Comparison of ENCODE assay signal across 19 cellular contexts in the genomic region with DNA sequence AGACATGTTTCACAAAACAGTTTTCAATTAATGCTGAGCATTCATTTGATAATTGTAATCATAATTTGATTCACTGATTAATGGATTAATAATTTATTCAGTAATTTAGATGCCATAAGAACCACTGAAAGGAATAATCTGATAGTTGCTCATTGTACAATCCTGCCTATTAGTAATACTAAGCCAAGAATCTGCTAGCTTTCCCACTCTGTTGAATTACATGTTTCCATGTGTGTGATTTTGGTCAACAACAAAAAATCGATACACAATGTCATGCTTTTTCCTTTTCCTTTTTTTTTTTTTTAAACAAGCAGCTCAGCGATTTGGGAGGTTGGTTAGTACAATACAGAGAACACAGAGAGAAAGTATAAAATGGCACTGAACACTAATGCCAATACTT. TPM values are rescaled to one million over a fixed set of nuclear protein-coding genes. Genes with fewer than 3 reads are reported as not detected.
DNase-seq lines count a peak whose midpoint lies in the region; ATAC-seq, FAIRE-seq and TF ChIP-seq lines count a peak whose summit lies in the region.
"Had no signal": no experiment of that assay in that cellular context is flagged by ENCODE, and none has a peak within 500 bp of the region (broad histone marks: within the 10 kb centered on the region; RNA-seq: fewer than 3 reads in every experiment).

No MANE protein-coding gene starts in this region.

- DNase-seq in HCT116 (ENCODE audit: low read depth, low spot score) (no peak), K562 (ENCODE audit: extremely low read depth in 1 of 4, low spot score in 3 of 4) (no peak), pancreas (no peak), WERI-Rb-1 (no peak), PC-9 (no peak)
- DNase-seq in activated CD8-positive, alpha-beta memory T cell treated with anti-CD3 and anti-CD28 coated beads, Interleukin-2, amount 10 ng/mL, durations not matched to agents 7 days and 5 days: no peak
- DNase-seq: Caco-2; CD4-positive, CD25-positive, alpha-beta regulatory T cell; CD8-positive, alpha-beta T cell; DMS153; DND-41; GM23248; H7; HCEC 1CT had no signal

- H3K4me3 ChIP-seq in HCT116 (replicated peaks in 1 of 2; ENCODE audit: low read depth in 1 of 2, low read length in 2 of 2) (no peak overlapping the region), K562 (no peak overlapping the region), pancreas (no peak overlapping the region), WERI-Rb-1 (ENCODE audit: low read depth, low read length) (no peak overlapping the region), PC-9 (no peak overlapping the region)
- H3K4me3 ChIP-seq: BLaER1, GM23248 had no signal

- CTCF ChIA-PET in HCT116 (lab: Charles Lee) (no interaction called here), K562 (lab: Yijun Ruan, JAX; ENCODE audit: low intra/inter-chr PET ratio) (no interaction called here), PC-9 (lab: Charles Lee) (no interaction called here)
- CTCF ChIA-PET in activated CD8-positive, alpha-beta memory T cell treated with anti-CD3 and anti-CD28 coated beads, Interleukin-2, amount 10 ng/mL, durations not matched to agents 7 days and 5 days (lab: Charles Lee): interaction anchor here (0.8 kb wide), 1 partner anchor 51 kb away, joined by 3 read pairs; no protein-coding TSS in a partner anchor

- no peak for TF ChIP-seq EP300 in K562 (IDR thresholded peaks at IDR 0.05; ENCODE audit: low read length)

- no peaks in the 10 kb centered on the region; the same call in 1 of the 2 replicates for H3K79me2 ChIP-seq in HCT116 (ENCODE audit: insufficient read depth, low read length)
- H3K79me2 ChIP-seq in K562 (ENCODE audit: control insufficient read depth, insufficient read depth, low read length): no peaks in the 10 kb centered on the region
- no peaks in the 10 kb centered on the region for H3K79me2 ChIP-seq in PC-9 (ENCODE audit: low read depth)

- no peak for TF ChIP-seq CTCF in HCT116 (IDR thresholded peaks at IDR 0.05 in 2 of 3, conservative IDR thresholded peaks at IDR 0.05 in 1 of 3; ENCODE audit: borderline replicate concordance in 1 of 3, insufficient read depth in 1 of 3, low read depth in 2 of 3, low read length in 2 of 3)
- no peak for TF ChIP-seq CTCF in K562 (IDR thresholded peaks at IDR 0.05 in 2 of 3, conservative IDR thresholded peaks at IDR 0.05 in 1 of 3; ENCODE audit: insufficient read depth in 2 of 3, low read depth in 1 of 3, low read length in 3 of 3)
- TF ChIP-seq CTCF in pancreas (IDR thresholded peaks at IDR 0.05): no peak
- no peak for TF ChIP-seq CTCF in WERI-Rb-1 (IDR thresholded peaks at IDR 0.05; ENCODE audit: low read depth, low read length)
- TF ChIP-seq CTCF in PC-9 (conservative IDR thresholded peaks at IDR 0.05): no peak

- ATAC-seq in HCT116: no peak
- ATAC-seq in K562: no peak
- ATAC-seq in pancreas: peak; percentile 53 to 84 (median 74)
- ATAC-seq in activated CD8-positive, alpha-beta memory T cell treated with anti-CD3 and anti-CD28 coated beads, Interleukin-2, amount 10 ng/mL, durations not matched to agents 7 days and 5 days: no peak
- ATAC-seq: CD8-positive, alpha-beta T cell had no signal

- H3K27me3 ChIP-seq in HCT116 (ENCODE audit: insufficient read depth, low read length): no peaks in the 10 kb centered on the region
- H3K27me3 ChIP-seq in K562 (ENCODE audit: control insufficient read depth in 2 of 2, insufficient read depth in 2 of 2, low read length in 2 of 2): no peaks in the 10 kb centered on the region
- H3K27me3 ChIP-seq in pancreas: no peaks in the 10 kb centered on the region
- H3K27me3 ChIP-seq in WERI-Rb-1 (ENCODE audit: insufficient read depth, low read depth, severe bottlenecking): no peaks in the 10 kb centered on the region
- no peaks in the 10 kb centered on the region for H3K27me3 ChIP-seq in PC-9 (ENCODE audit: insufficient read depth, low read depth)
- H3K27me3 ChIP-seq: BLaER1 had no signal

- 100% methylated on average over 2 of the region's 2 CpGs for WGBS in K562 (ENCODE audit: insufficient coverage, low coverage, missing lambda C conversion rate)
- 36 to 38% methylated on average over 2 of the region's 2 CpGs for WGBS in pancreas, 2 donors

- in situ Hi-C loops in K562 (cut with MboI): no loop called here

- POLR2A ChIA-PET in HCT116 (lab: Charles Lee) (no interaction called here), K562 (lab: Yijun Ruan, JAX) (no interaction called here), PC-9 (lab: Charles Lee; ENCODE audit: unreplicated experiment) (no interaction called here)

- intact Hi-C loops in HCT116 (cut with micrococcal nuclease) (no loop called here), K562 (cut with micrococcal nuclease) (no loop called here), pancreas (cut with DNase I) (no loop called here), PC-9 (cut with micrococcal nuclease; ENCODE audit: unreplicated experiment) (no loop called here)

- TSS peak; percentile 14 for BruUV-seq in HCT116 (replicated peaks; lab: Mats Ljungman, UMichigan)
- no TSS peak for BruUV-seq in K562 (replicated peaks; lab: Mats Ljungman, UMichigan)
- BruUV-seq in PC-9 (replicated peaks; lab: Mats Ljungman, UMichigan): no TSS peak

- 0 out of 2 replicates have a peak, but pooled peaks cover 4% of the 10 kb centered on the region for H4K20me1 ChIP-seq in HCT116 (ENCODE audit: insufficient read depth)
- H4K20me1 ChIP-seq in K562 (replicated peaks; ENCODE audit: control insufficient read depth, insufficient read depth, low read length): no peaks in the 10 kb centered on the region
- H4K20me1 ChIP-seq in PC-9 (ENCODE audit: insufficient read depth): peaks cover 2% of the 10 kb centered on the region; the same call in 1 of the 2 replicates

- H3K9me1 ChIP-seq in K562 (ENCODE audit: control insufficient read depth, insufficient read depth, low read length): no peaks in the 10 kb centered on the region

- H3F3A ChIP-seq in PC-9 (ENCODE audit: insufficient read depth, low read depth): no peaks in the 10 kb centered on the region

- no peaks in the 10 kb centered on the region for H3K27me3 Mint-ChIP-seq in activated CD8-positive, alpha-beta memory T cell treated with anti-CD3 and anti-CD28 coated beads, Interleukin-2, amount 10 ng/mL, durations not matched to agents 7 days and 5 days
- H3K27me3 Mint-ChIP-seq: B cell; CD4-positive, CD25-positive, alpha-beta regulatory T cell had no signal

- no peak overlapping the region for H3K27ac Mint-ChIP-seq in activated CD8-positive, alpha-beta memory T cell treated with anti-CD3 and anti-CD28 coated beads, Interleukin-2, amount 10 ng/mL, durations not matched to agents 7 days and 5 days
- H3K27ac Mint-ChIP-seq: B cell; CD8-positive, alpha-beta T cell had no signal

- H3K27ac ChIP-seq in HCT116 (ENCODE audit: low read depth, low read length): no peak overlapping the region
- no peak overlapping the region for H3K27ac ChIP-seq in K562 (ENCODE audit: extremely low read depth, low read depth, low read length)
- no peak overlapping the region for H3K27ac ChIP-seq in pancreas
- no peak overlapping the region for H3K27ac ChIP-seq in WERI-Rb-1
- H3K27ac ChIP-seq in PC-9: no peak overlapping the region
- H3K27ac ChIP-seq: BLaER1, C4-2B, GM23248 had no signal

- no peaks in the 10 kb centered on the region for H3K9me3 ChIP-seq in HCT116 (ENCODE audit: control insufficient read depth in 1 of 2, insufficient read depth in 1 of 2, low read depth in 1 of 2, low read length in 2 of 2)
- H3K9me3 ChIP-seq in K562 (replicated peaks; ENCODE audit: control insufficient read depth, insufficient read depth, low read depth, low read length): no peaks in the 10 kb centered on the region
- no peaks in the 10 kb centered on the region for H3K9me3 ChIP-seq in pancreas
- no peaks in the 10 kb centered on the region for H3K9me3 ChIP-seq in WERI-Rb-1 (ENCODE audit: severe bottlenecking)
- H3K9me3 ChIP-seq in PC-9 (ENCODE audit: insufficient read depth, low read depth): no peaks in the 10 kb centered on the region
- H3K9me3 ChIP-seq: BLaER1, Caco-2 had no signal

- no peak overlapping the region for H3K4me3 Mint-ChIP-seq in activated CD8-positive, alpha-beta memory T cell treated with anti-CD3 and anti-CD28 coated beads, Interleukin-2, amount 10 ng/mL, durations not matched to agents 7 days and 5 days
- H3K4me3 Mint-ChIP-seq: B cell; CD4-positive, CD25-positive, alpha-beta regulatory T cell; CD8-positive, alpha-beta T cell had no signal

- H3K36me3 ChIP-seq in HCT116 (ENCODE audit: control insufficient read depth in 1 of 2, insufficient read depth in 2 of 2, low read length in 2 of 2) (peaks cover 11 to 15% of the 10 kb centered on the region in 2 experiments), K562 (ENCODE audit: control insufficient read depth, insufficient read depth, low read length) (peaks cover 58% of the 10 kb centered on the region), pancreas (no peaks in the 10 kb centered on the region), WERI-Rb-1 (peaks cover 32% of the 10 kb centered on the region), PC-9 (ENCODE audit: low read depth) (0 out of 2 replicates have a peak, but pooled peaks cover 3% of the 10 kb centered on the region)

- RAD21 ChIA-PET in HCT116 (lab: Charles Lee; ENCODE audit: low non-redundant PET in 1 of 2, low total read pairs in 2 of 2, uncharacterized antibody in 2 of 2, unreplicated experiment in 2 of 2): no interaction called here

- H2AFZ ChIP-seq in HCT116 (ENCODE audit: low read depth, low read length, poor library complexity, severe bottlenecking) (no peak overlapping the region), K562 (ENCODE audit: low read depth, low read length) (no peak overlapping the region), PC-9 (no peak overlapping the region)
- H2AFZ ChIP-seq: GM23248 had no signal

- TF ChIP-seq RAD21 in HCT116 (IDR thresholded peaks at IDR 0.05; ENCODE audit: low read depth) (no peak), K562 (CRISPR knock-in tag; conservative IDR thresholded peaks at IDR 0.05 in 1 of 2, IDR thresholded peaks at IDR 0.05 in 1 of 2) (no peak)

- H3K4me1 Mint-ChIP-seq in activated CD8-positive, alpha-beta memory T cell treated with anti-CD3 and anti-CD28 coated beads, Interleukin-2, amount 10 ng/mL, durations not matched to agents 7 days and 5 days: peaks cover 2% of the 10 kb centered on the region

- H3K9me3 Mint-ChIP-seq in activated CD8-positive, alpha-beta memory T cell treated with anti-CD3 and anti-CD28 coated beads, Interleukin-2, amount 10 ng/mL, durations not matched to agents 7 days and 5 days (ENCODE audit: low read depth): no peaks in the 10 kb centered on the region
- H3K9me3 Mint-ChIP-seq: CD4-positive, CD25-positive, alpha-beta regulatory T cell; CD8-positive, alpha-beta T cell had no signal

- H3K4me2 ChIP-seq in HCT116 (ENCODE audit: low read length) (no peak overlapping the region), K562 (ENCODE audit: insufficient read depth, low read length) (no peak overlapping the region), PC-9 (no peak overlapping the region)
- H3K4me2 ChIP-seq: BLaER1 had no signal

- H3K4me1 ChIP-seq in HCT116 (ENCODE audit: control insufficient read depth in 1 of 2, insufficient read depth in 2 of 2, low read length in 2 of 2) (peaks cover 0 to under 1% of the 10 kb centered on the region in 2 experiments; a peak in 1 of 4 replicates), K562 (replicated peaks in 1 of 2; ENCODE audit: control insufficient read depth in 2 of 2, insufficient read depth in 2 of 2, low read length in 2 of 2) (peaks cover 4 to 21% of the 10 kb centered on the region in 2 experiments; a peak in 3 of 5 replicates), pancreas (no peaks in the 10 kb centered on the region), PC-9 (replicated peaks; ENCODE audit: insufficient read depth) (no peaks in the 10 kb centered on the region)
- H3K4me1 ChIP-seq: BLaER1, Caco-2 had no signal

- H3K9ac ChIP-seq in HCT116 (ENCODE audit: low read length): no peak overlapping the region
- H3K9ac ChIP-seq in K562 (ENCODE audit: insufficient read depth in 1 of 2, low read depth in 2 of 2, low read length in 2 of 2): no peak overlapping the region
- H3K9ac ChIP-seq: BLaER1, GM23248 had no signal

- peaks cover 26% of the 10 kb centered on the region for H3K36me3 Mint-ChIP-seq in activated CD8-positive, alpha-beta memory T cell treated with anti-CD3 and anti-CD28 coated beads, Interleukin-2, amount 10 ng/mL, durations not matched to agents 7 days and 5 days

- H3K9me2 ChIP-seq in HCT116 (ENCODE audit: insufficient read depth) (no peaks in the 10 kb centered on the region), PC-9 (ENCODE audit: insufficient read depth) (no peaks in the 10 kb centered on the region)

- TF ChIP-seq POLR2A in HCT116 (IDR thresholded peaks at IDR 0.05; ENCODE audit: borderline replicate concordance, extremely low read depth, insufficient read depth, insufficient read length) (no peak), K562 (conservative IDR thresholded peaks at IDR 0.05) (no peak)

- FAIRE-seq in K562 (lab: Jason Lieb, UNC): no peak
- no peak for FAIRE-seq in pancreas (lab: Jason Lieb, UNC)
- FAIRE-seq: GM12892, H1 had no signal

RNA-seq across cellular contexts. Expression of a gene that starts 25.9 kb away (rescaled TPM):
- total RNA-seq in HCT116 (2021; ENCODE audit: unreplicated experiment): 74.4 TPM
- 21.5 and 25.1 TPM in 2 replicates for polyA plus RNA-seq in HCT116 (2012)
- total RNA-seq in K562 (2011; cell fraction: chromatin; rRNA removed; ENCODE audit: low replicate concordance): 74.2 and 178 TPM in 2 replicates
- total RNA-seq in K562 (2011; cell fraction: nucleolus; rRNA removed): 34.4 and 36.5 TPM in 2 replicates
- 75.4 and 160 TPM in 2 replicates for total RNA-seq in K562 (2011; cell fraction: nucleoplasm; rRNA removed)
- 117 and 132 TPM in 2 replicates for total RNA-seq in K562 (2014; rRNA removed)
- total RNA-seq in K562 (2014; rRNA removed; fragmentation: Illumina TruSeq; extraction: Trizol): 102 and 118 TPM in 2 replicates
- 76.1 and 101 TPM in 2 replicates for total RNA-seq in K562 (2015; rRNA removed; fragmentation: Illumina TruSeq; extraction: Trizol)
- 92.2 and 94.3 TPM in 2 replicates for total RNA-seq in K562 (2021)
- polyA plus RNA-seq in K562 (2011; rRNA removed): 65.1 and 71.1 TPM in 2 replicates
- polyA plus RNA-seq in K562 (2011; cell fraction: cytosol; rRNA removed): 22.9 and 43.5 TPM in 2 replicates
- 46.1 and 59.3 TPM in 2 replicates for polyA plus RNA-seq in K562 (2011; cell fraction: nucleus; rRNA removed)
- polyA plus RNA-seq in K562 (2012): 41.6 and 51.1 TPM in 2 replicates
- polyA plus RNA-seq in K562 (2014; fragmentation: Illumina TruSeq; extraction: Trizol): 85.4 and 88.4 TPM in 2 replicates
- polyA plus RNA-seq in K562 (2014; fragmentation: Nextera tagmentation; extraction: Ambion mirVana): 10 to 100 TPM; 16.3 to 16.9 TPM
- polyA plus RNA-seq in K562 (2014; rRNA removed): 74.8 and 75.6 TPM in 2 replicates
- 144 and 168 TPM in 2 replicates for polyA minus RNA-seq in K562 (2011; rRNA and poly(A)+ RNA removed)
- polyA minus RNA-seq in K562 (2011; cell fraction: cytosol; rRNA and poly(A)+ RNA removed): 50.1 and 63.7 TPM in 2 replicates
- 63.5 and 96.7 TPM in 2 replicates for polyA minus RNA-seq in K562 (2011; cell fraction: nucleus; rRNA and poly(A)+ RNA removed)
- total RNA-seq in pancreas: 10 to 100 TPM; 14.6 to 27.5 (median 18.4) TPM
- 1 to 10 TPM; 4.6 to 6.6 TPM for polyA plus RNA-seq in pancreas
- 10 to 100 TPM; 45.3 to 46.6 TPM for total RNA-seq in activated CD8-positive, alpha-beta memory T cell treated with anti-CD3 and anti-CD28 coated beads, Interleukin-2, amount 10 ng/mL, durations not matched to agents 7 days and 5 days
- total RNA-seq in PC-9 (2021): 36.1 and 47.5 TPM in 2 replicates

Comparison
In these comparisons a context has a peak if more than half of its experiments do, and no peak if none do; other contexts are left out.
1. ATAC-seq: peak in pancreas (4 of 4); none in HCT116 (single experiment), K562 (single experiment) and activated CD8-positive, alpha-beta memory T cell treated with anti-CD3 and anti-CD28 coated beads, Interleukin-2, amount 10 ng/mL, durations not matched to agents 7 days and 5 days (single experiment).